In the genomic region with DNA sequence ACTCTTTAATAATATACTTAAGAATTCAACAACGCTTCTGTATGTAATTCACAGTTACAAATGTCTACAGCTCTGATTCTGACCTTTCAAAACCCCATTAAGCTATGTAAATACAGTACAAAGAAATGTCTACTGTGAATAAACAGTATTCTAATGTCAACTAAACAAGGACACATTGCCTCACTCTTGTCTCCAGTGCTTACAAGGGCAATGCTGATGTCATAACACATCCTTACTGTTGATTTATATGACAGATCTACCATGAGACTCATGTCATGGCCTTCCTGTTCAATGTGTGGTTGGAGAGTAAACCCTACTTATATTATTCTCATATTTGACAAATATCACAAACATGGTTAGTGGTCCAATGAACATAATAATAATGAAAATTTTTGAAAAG, we compare ENCODE assay signal across 25 cellular contexts.
"Had no signal": no experiment of that assay in that cellular context is flagged by ENCODE, and none has a peak within 500 bp of the region (broad histone marks: within the 10 kb centered on the region; RNA-seq: fewer than 3 reads in every experiment).

No MANE protein-coding gene starts in this region.

- H3K4me1 Mint-ChIP-seq: activated CD4-positive, alpha-beta T cell treated with anti-CD3 and anti-CD28 coated beads, Interleukin-2, amount 10 ng/mL, durations not matched to agents 7 days and 5 days; activated CD8-positive, alpha-beta memory T cell treated with anti-CD3 and anti-CD28 coated beads, Interleukin-2, amount 10 ng/mL, durations not matched to agents 7 days and 5 days; brain; mesothelial cell of epicardium; naive thymus-derived CD8-positive, alpha-beta T cell; neural progenitor cell; stimulated activated memory B cell treated with anti-CD40 and anti-IgM and Interleukin-4, amounts not matched to agents 10 μg/mL and 1 μg/mL and 100 μg/mL, for 72 hours had no signal

- H3K9me3 Mint-ChIP-seq: stimulated activated memory B cell treated with anti-CD40 and anti-IgM and Interleukin-4, amounts not matched to agents 10 μg/mL and 1 μg/mL and 100 μg/mL, for 72 hours had no signal

- H3K27me3 Mint-ChIP-seq: activated CD4-positive, alpha-beta T cell treated with anti-CD3 and anti-CD28 coated beads, Interleukin-2, amount 10 ng/mL, durations not matched to agents 7 days and 5 days; activated CD8-positive, alpha-beta memory T cell treated with anti-CD3 and anti-CD28 coated beads, Interleukin-2, amount 10 ng/mL, durations not matched to agents 7 days and 5 days; activated CD8-positive, alpha-beta T cell treated with anti-CD3 and anti-CD28 coated beads for 36 hours; naive thymus-derived CD8-positive, alpha-beta T cell; stimulated activated memory B cell treated with anti-CD40 and anti-IgM and Interleukin-4, amounts not matched to agents 10 μg/mL and 1 μg/mL and 100 μg/mL, for 72 hours had no signal

- DNase-seq: activated CD4-positive, alpha-beta T cell treated with anti-CD3 and anti-CD28 coated beads, Interleukin-2, amount 10 ng/mL, durations not matched to agents 7 days and 5 days; activated CD8-positive, alpha-beta memory T cell treated with anti-CD3 and anti-CD28 coated beads, Interleukin-2, amount 10 ng/mL, durations not matched to agents 7 days and 5 days; activated CD8-positive, alpha-beta T cell treated with anti-CD3 and anti-CD28 coated beads for 36 hours; activated gamma-delta T cell treated with Interleukin-2 at 50 U/mL for 16 hours; activated T-cell treated with anti-CD3 and anti-CD28 coated beads for 4 hours; aorta; dermis blood vessel endothelial cell; effector CD8-positive, alpha-beta T cell; erythroblast; foreskin melanocyte; left lung; naive thymus-derived CD8-positive, alpha-beta T cell; posterior cingulate gyrus; small intestine; stimulated activated CD4-positive, alpha-beta T cell treated with anti-CD3 and anti-CD28 coated beads, Interleukin-2, amount 100 ng/mL, for 24 hours; testis; trophoblast cell had no signal

- H3K36me3 Mint-ChIP-seq: activated CD8-positive, alpha-beta memory T cell treated with anti-CD3 and anti-CD28 coated beads, Interleukin-2, amount 10 ng/mL, durations not matched to agents 7 days and 5 days; activated naive CD4-positive, alpha-beta T cell treated with anti-CD3 and anti-CD28 coated beads, Interleukin-2, amount 50 U/mL, for 72 hours; brain; mesothelial cell of epicardium; stimulated activated memory B cell treated with anti-CD40 and anti-IgM and Interleukin-4, amounts not matched to agents 10 μg/mL and 1 μg/mL and 100 μg/mL, for 72 hours had no signal

- H3K4me3 Mint-ChIP-seq: activated CD4-positive, alpha-beta T cell treated with anti-CD3 and anti-CD28 coated beads, Interleukin-2, amount 10 ng/mL, durations not matched to agents 7 days and 5 days; activated CD8-positive, alpha-beta memory T cell treated with anti-CD3 and anti-CD28 coated beads, Interleukin-2, amount 10 ng/mL, durations not matched to agents 7 days and 5 days; activated CD8-positive, alpha-beta T cell treated with anti-CD3 and anti-CD28 coated beads for 36 hours; activated T-helper 1 cell treated with anti-CD3 and anti-CD28 coated beads, Interleukin-12 subunit alpha, Interleukin-12 subunit beta, Interleukin-2, Interleukin-4 antibody, amounts not matched to agents 30 ng/mL and 10 ng/mL and 1 ng/mL, durations not matched to agents 14 hours and 24 hours and 36 hours; brain; mesothelial cell of epicardium; naive thymus-derived CD8-positive, alpha-beta T cell; neural progenitor cell; stimulated activated memory B cell treated with anti-CD40 and anti-IgM and Interleukin-4, amounts not matched to agents 10 μg/mL and 1 μg/mL and 100 μg/mL, for 72 hours had no signal

- ATAC-seq: activated CD4-positive, CD25-positive, alpha-beta regulatory T cell treated with anti-CD3 and anti-CD28 coated beads, Interleukin-2, amount 50 U/mL, for 24 hours; activated CD8-positive, alpha-beta memory T cell treated with anti-CD3 and anti-CD28 coated beads, Interleukin-2, amount 10 ng/mL, durations not matched to agents 7 days and 5 days; activated CD8-positive, alpha-beta T cell treated with anti-CD3 and anti-CD28 coated beads for 36 hours; activated naive CD4-positive, alpha-beta T cell treated with anti-CD3 and anti-CD28 coated beads, Interleukin-2, amount 50 U/mL, for 72 hours; left lung; naive thymus-derived CD8-positive, alpha-beta T cell; sciatic nerve; stimulated activated memory B cell treated with anti-CD40 and anti-IgM and Interleukin-4, amounts not matched to agents 10 μg/mL and 1 μg/mL and 100 μg/mL, for 72 hours had no signal
